10 cellular contexts compared by ENCODE assay signal in genomic region chr3:171255236-171255806, GRCh38.
DNase-seq lines count a peak whose midpoint lies in the region; ATAC-seq and TF ChIP-seq lines count a peak whose summit lies in the region.
"Had no signal": no experiment of that assay in that cellular context is flagged by ENCODE, and none has a peak within 500 bp of the region (broad histone marks: within the 10 kb centered on the region; RNA-seq: fewer than 3 reads in every experiment).

No MANE protein-coding gene starts in this region.

- no peaks in the 10 kb centered on the region for H3K9me3 ChIP-seq in adrenal gland (replicated peaks in 1 of 3)
- no peaks in the 10 kb centered on the region for H3K9me3 ChIP-seq in ovary
- H3K9me3 ChIP-seq: gastroesophageal sphincter had no signal

- H3K4me3 ChIP-seq in GM12865 (ENCODE audit: low read depth, low read length) (peak overlapping the region; percentile 33), adrenal gland (no peak overlapping the region), ovary (no peak overlapping the region)
- H3K4me3 ChIP-seq: gastroesophageal sphincter had no signal

- DNase-seq in GM12865 (ENCODE audit: low read depth) = peak; percentile 83
- no peak for DNase-seq in adrenal gland
- DNase-seq in ovary = no peak
- no peak for DNase-seq in iPS-NIHi11 (ENCODE audit: low spot score)
- DNase-seq in DMS153 treated with DMSO at 0.1 percent for 48 hours (lab: John Stamatoyannopoulos, UW; ENCODE audit: unreplicated experiment) = no peak
- DNase-seq: NCI-H2227 treated with DMSO at 0.1 percent for 48 hours had no signal

- peak; percentile 64 for ATAC-seq in GM19455 (IDR thresholded peaks at IDR 0.05; ENCODE audit: unreplicated experiment)
- peak; percentile 51 for ATAC-seq in HG03159 (IDR thresholded peaks at IDR 0.05; ENCODE audit: unreplicated experiment)
- ATAC-seq: gastroesophageal sphincter had no signal

- no peak for TF ChIP-seq EP300 in ovary (IDR thresholded peaks at IDR 0.05)

- TF ChIP-seq POLR2A in adrenal gland (IDR thresholded peaks at IDR 0.05) (no peak), ovary (IDR thresholded peaks at IDR 0.05) (no peak)

- H3K4me1 ChIP-seq in adrenal gland (replicated peaks in 1 of 2) = peaks cover 4 to 8% of the 10 kb centered on the region in 2 donors
- no peaks in the 10 kb centered on the region for H3K4me1 ChIP-seq in ovary (ENCODE audit: insufficient read depth)

- intact Hi-C loops in adrenal gland (cut with DNase I) (no loop called here), ovary (cut with DNase I) (no loop called here)

- H3K27ac ChIP-seq in cingulate gyrus (ENCODE audit: low read depth, low read length) (peak overlapping the region; percentile 48), adrenal gland (no peak overlapping the region), ovary (no peak overlapping the region)
- H3K27ac ChIP-seq: gastroesophageal sphincter had no signal

- H3K36me3 ChIP-seq in adrenal gland (replicated peaks in 1 of 2) = no peaks in the 10 kb centered on the region
- H3K36me3 ChIP-seq in ovary = no peaks in the 10 kb centered on the region
- H3K36me3 ChIP-seq: gastroesophageal sphincter had no signal

- H3K27me3 ChIP-seq in adrenal gland (no peaks in the 10 kb centered on the region), ovary (no peaks in the 10 kb centered on the region)
- H3K27me3 ChIP-seq: gastroesophageal sphincter had no signal

- TF ChIP-seq CTCF in GM12865 (IDR thresholded peaks at IDR 0.05; ENCODE audit: insufficient read depth, low read depth, low read length, missing control alignments) (no peak), adrenal gland (IDR thresholded peaks at IDR 0.05) (no peak), ovary (IDR thresholded peaks at IDR 0.05) (no peak)

- 57 to 79% (median 72%) methylated on average over 3 of the region's 3 CpGs for WGBS in adrenal gland, 4 donors
- WGBS in ovary, 3 donors = 80 to 89% (median 85%) methylated on average over 3 of the region's 3 CpGs
